Comparison of ENCODE assay signal across 9 cellular contexts in the genomic region with DNA sequence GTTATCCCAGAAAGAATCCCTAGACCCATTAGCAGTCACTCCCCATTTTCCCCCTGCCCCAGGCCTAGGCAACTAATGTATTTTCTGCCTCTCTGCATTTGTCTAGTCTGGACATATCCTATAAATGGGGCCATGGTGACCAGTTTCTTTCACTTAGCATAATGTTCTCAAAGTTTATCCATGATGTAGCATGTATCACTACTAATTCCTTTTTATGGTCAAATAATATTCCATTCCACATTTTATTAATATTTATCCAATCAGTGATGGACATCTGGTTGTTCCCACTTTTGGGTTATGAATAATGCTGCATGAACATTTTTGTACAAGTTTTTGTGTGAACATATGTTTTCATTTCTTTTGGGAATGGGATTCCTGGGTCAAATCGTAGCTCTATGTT. TPM values are rescaled to one million over a fixed set of nuclear protein-coding genes. Genes with fewer than 3 reads are reported as not detected.
DNase-seq lines count a peak whose midpoint lies in the region; ATAC-seq, FAIRE-seq and TF ChIP-seq lines count a peak whose summit lies in the region.
"Had no signal": no experiment of that assay in that cellular context is flagged by ENCODE, and none has a peak within 500 bp of the region (broad histone marks: within the 10 kb centered on the region; RNA-seq: fewer than 3 reads in every experiment).

No MANE protein-coding gene starts in this region.

- 69 to 81% methylated on average over 1 of the region's 1 CpG for WGBS in body of pancreas, 2 donors
- 50% methylated on average over 1 of the region's 1 CpG for WGBS in HepG2 (ENCODE audit: low lambda C conversion rate)

- peaks cover 35% of the 10 kb centered on the region for H3K27me3 Mint-ChIP-seq in activated CD4-positive, alpha-beta T cell treated with anti-CD3 and anti-CD28 coated beads for 36 hours

- POLR2A ChIA-PET in activated CD4-positive, alpha-beta T cell treated with anti-CD3 and anti-CD28 coated beads for 36 hours (lab: Charles Lee) = no interaction called here
- POLR2A ChIA-PET in HepG2 (lab: Yijun Ruan, JAX) = interaction anchor here (0.9 kb wide), 1 partner anchor 65 kb away, joined by 3 read pairs; no protein-coding TSS in a partner anchor

- H3K9me3 ChIP-seq in body of pancreas (no peaks in the 10 kb centered on the region), HepG2 (ENCODE audit: low read length) (no peaks in the 10 kb centered on the region), subcutaneous abdominal adipose tissue (ENCODE audit: control insufficient read depth in 5 of 5, low read length in 5 of 5) (no peaks in the 10 kb centered on the region)

- H3K36me3 ChIP-seq in body of pancreas (replicated peaks in 1 of 2; ENCODE audit: insufficient read depth in 1 of 2, low read depth in 2 of 2) = no peaks in the 10 kb centered on the region
- H3K36me3 ChIP-seq in HepG2 (replicated peaks in 1 of 2; ENCODE audit: control insufficient read depth in 1 of 2, insufficient read depth in 2 of 2, low read length in 2 of 2) = 0 out of 5 replicates have a peak, but pooled peaks cover 0 to 5% of the 10 kb centered on the region in 2 experiments
- H3K36me3 ChIP-seq in subcutaneous abdominal adipose tissue (ENCODE audit: control insufficient read depth in 5 of 5, insufficient read depth in 5 of 5, low read length in 5 of 5) = no peaks in the 10 kb centered on the region

- TF ChIP-seq EP300 in HepG2 (IDR thresholded peaks at IDR 0.05; ENCODE audit: low read depth in 2 of 2, low read length in 2 of 2) = no peak
- no peak for TF ChIP-seq EP300 in HepG2 (CRISPR knock-in tag; IDR thresholded peaks at IDR 0.05; ENCODE audit: borderline replicate concordance)

- no peak overlapping the region for H3K27ac Mint-ChIP-seq in activated CD4-positive, alpha-beta T cell treated with anti-CD3 and anti-CD28 coated beads for 36 hours

- no peak for ATAC-seq in activated CD4-positive, alpha-beta T cell treated with anti-CD3 and anti-CD28 coated beads for 36 hours
- ATAC-seq in body of pancreas = no peak
- no peak for ATAC-seq in HepG2
- no peak for ATAC-seq in GM18909 (IDR thresholded peaks at IDR 0.05; ENCODE audit: poor library complexity, unreplicated experiment)

- no peak overlapping the region for H2AFZ ChIP-seq in HepG2 (ENCODE audit: low read length)

- H4K20me1 ChIP-seq in HepG2 (ENCODE audit: insufficient read depth, low read length) = no peaks in the 10 kb centered on the region; the same call in 1 of the 2 replicates

- H3K4me1 Mint-ChIP-seq in activated CD4-positive, alpha-beta T cell treated with anti-CD3 and anti-CD28 coated beads for 36 hours = peaks cover 9% of the 10 kb centered on the region

- H3K4me3 Mint-ChIP-seq in activated CD4-positive, alpha-beta T cell treated with anti-CD3 and anti-CD28 coated beads for 36 hours = peak overlapping the region; percentile 22

- intact Hi-C loops in activated CD4-positive, alpha-beta T cell treated with anti-CD3 and anti-CD28 coated beads for 36 hours (cut with DNase I, micrococcal nuclease) = loop anchor here (5.0 to 10.0 kb wide), 3 partner anchors 245 to 540 kb away; partner anchors contain the start of gene BTF3 (in 1 of the 2)
- intact Hi-C loops in body of pancreas (cut with DNase I) (no loop called here), HepG2 (cut with micrococcal nuclease; ENCODE audit: unreplicated experiment) (loop anchor here (5.0 kb wide), 1 partner anchor 65 kb away; no protein-coding TSS in a partner anchor)

- peaks cover 19% of the 10 kb centered on the region for H3K4me1 ChIP-seq in body of pancreas
- peaks cover 46% of the 10 kb centered on the region for H3K4me1 ChIP-seq in HepG2 (ENCODE audit: insufficient read depth, low read length)
- H3K4me1 ChIP-seq in subcutaneous abdominal adipose tissue (ENCODE audit: control insufficient read depth in 5 of 5, insufficient read depth in 5 of 5, low read length in 5 of 5) = peaks cover 3 to 35% (median 28%) of the 10 kb centered on the region in 5 donors

- H3K4me2 ChIP-seq in HepG2 (ENCODE audit: low read depth, low read length) = peak overlapping the region; percentile 90

- H3K9me3 Mint-ChIP-seq in activated CD4-positive, alpha-beta T cell treated with anti-CD3 and anti-CD28 coated beads for 36 hours (ENCODE audit: low read depth) = no peaks in the 10 kb centered on the region

- FAIRE-seq in HepG2 (lab: Jason Lieb, UNC) = no peak

- no peak for DNase-seq in activated CD4-positive, alpha-beta T cell treated with anti-CD3 and anti-CD28 coated beads for 36 hours
- DNase-seq in activated CD4-positive, alpha-beta T cell treated with anti-CD3 and anti-CD28 coated beads for 48 hours = no peak
- no peak for DNase-seq in body of pancreas
- DNase-seq in HepG2 (ENCODE audit: low spot score) = no peak
- DNase-seq in GM19238 (ENCODE audit: insufficient read length, low spot score) = no peak
- DNase-seq in NCI-H1105 treated with DMSO at 0.1 percent for 48 hours (lab: John Stamatoyannopoulos, UW) = no peak
- DNase-seq: central memory CD4-positive, alpha-beta T cell had no signal

- CTCF ChIA-PET in activated CD4-positive, alpha-beta T cell treated with anti-CD3 and anti-CD28 coated beads for 36 hours (lab: Charles Lee) = interaction anchor here (1.2 to 2.6 kb wide), 2 partner anchors 13 to 39 kb away, joined by 3 to 13 read pairs; no protein-coding TSS in a partner anchor
- CTCF ChIA-PET in HepG2 (lab: Yijun Ruan, JAX; ENCODE audit: low intra/inter-chr PET ratio, low total read pairs) = no interaction called here

- H3K9ac ChIP-seq in HepG2 (ENCODE audit: insufficient read depth, low read depth, low read length) (peak overlapping the region; percentile 79), subcutaneous abdominal adipose tissue (ENCODE audit: low read length in 5 of 5) (peak overlapping the region; percentile 74 to 89 (median 82))

- H3K27ac ChIP-seq in body of pancreas (peak overlapping the region; percentile 3 to 95 (median 92)), HepG2 (ENCODE audit: extremely low read length, insufficient read depth, low read length) (peak overlapping the region; percentile 89), subcutaneous abdominal adipose tissue (ENCODE audit: low read depth, low read length) (peak overlapping the region; percentile 99)

- no peak for TF ChIP-seq RAD21 in HepG2 (CRISPR knock-in tag; IDR thresholded peaks at IDR 0.05)

- H3K79me2 ChIP-seq in HepG2 (ENCODE audit: insufficient read depth, low read length) = peaks cover 59% of the 10 kb centered on the region

- H3K4me3 ChIP-seq in body of pancreas (peak overlapping the region in 1 of 2 donors; percentile 29), HepG2 (replicated peaks in 1 of 3; ENCODE audit: insufficient read depth in 1 of 3, low read depth in 2 of 3, low read length in 3 of 3) (peak overlapping the region; percentile 65 to 93 (median 86)), subcutaneous abdominal adipose tissue (ENCODE audit: low read depth in 1 of 5, low read length in 5 of 5) (peak overlapping the region; percentile 50 to 92 (median 85))

- TF ChIP-seq POLR2A in body of pancreas (IDR thresholded peaks at IDR 0.05) (no peak), HepG2 (IDR thresholded peaks at IDR 0.05; ENCODE audit: insufficient read depth in 1 of 2, low read depth in 2 of 2, low read length in 2 of 2) (no peak)

- H3K36me3 Mint-ChIP-seq in activated CD4-positive, alpha-beta T cell treated with anti-CD3 and anti-CD28 coated beads for 36 hours (ENCODE audit: low read depth) = no peaks in the 10 kb centered on the region

- TF ChIP-seq CTCF in body of pancreas (IDR thresholded peaks at IDR 0.05) (no peak), HepG2 (CRISPR knock-in tag; IDR thresholded peaks at IDR 0.05) (no peak)

- H3K27me3 ChIP-seq in body of pancreas (no peaks in the 10 kb centered on the region), HepG2 (ENCODE audit: control insufficient read depth in 1 of 2, insufficient read depth in 2 of 2, low read length in 2 of 2) (no peaks in the 10 kb centered on the region; a peak in 1 of 5 replicates), subcutaneous abdominal adipose tissue (ENCODE audit: control insufficient read depth in 5 of 5, insufficient read depth in 4 of 5, low read length in 5 of 5) (no peaks in the 10 kb centered on the region)

- in situ Hi-C loops in HepG2 (cut with HindIII; ENCODE audit: extremely low pct_ligation_motif_present, low pct_unique_long_range_greater_than_20kb) = no loop called here

- BruUV-seq in HepG2 (replicated peaks; lab: Mats Ljungman, UMichigan) = no TSS peak

TF ChIP-seq in HepG2, 621 proteins besides CTCF, POLR2A, EP300 and RAD21 (continues in another document):
- TF ChIP-seq ZNF451 (CRISPR knock-in tag; IDR thresholded peaks at IDR 0.05) (no peak), U2AF2 (IDR thresholded peaks at IDR 0.05; ENCODE audit: low read depth, low read length) (no peak), ATRX (CRISPR knock-in tag; IDR thresholded peaks at IDR 0.05; ENCODE audit: borderline replicate concordance) (no peak), REXO4 (CRISPR knock-in tag; IDR thresholded peaks at IDR 0.05; ENCODE audit: borderline replicate concordance) (no peak), ZFP41 (CRISPR knock-in tag; IDR thresholded peaks at IDR 0.05; ENCODE audit: borderline replicate concordance) (no peak)

RNA-seq across cellular contexts. Expression of gene FCHO2, which starts 1.5 kb away (rescaled TPM):
- 1 to 10 TPM in 1 of 2 experiments, under 1 TPM in 1; 0.86 to 1.3 TPM for total RNA-seq in activated CD4-positive, alpha-beta T cell treated with anti-CD3 and anti-CD28 coated beads for 36 hours
- total RNA-seq in body of pancreas (10 to 100 TPM in 1 of 2 donors, 1 to 10 TPM in 1; 5.9 to 18.2 TPM), HepG2 (2016; rRNA removed; fragmentation: Illumina TruSeq; extraction: Trizol) (11.6 and 12.7 TPM in 2 replicates)
- 38.2 and 40.3 TPM in 2 replicates for total RNA-seq in HepG2 (2016; cell fraction: cytosol; rRNA removed; fragmentation: Illumina TruSeq; extraction: Trizol; ENCODE audit: low read depth)
- total RNA-seq in HepG2 (2016; cell fraction: insoluble cytoplasmic fraction; rRNA removed; fragmentation: Illumina TruSeq; extraction: Trizol) = 13.6 and 14.0 TPM in 2 replicates
- 12.5 and 14.6 TPM in 2 replicates for total RNA-seq in HepG2 (2016; cell fraction: membrane; rRNA removed; fragmentation: Illumina TruSeq; extraction: Trizol)
- 17.1 and 19.1 TPM in 2 replicates for total RNA-seq in HepG2 (2016; cell fraction: nucleus; rRNA removed; fragmentation: Illumina TruSeq; extraction: Trizol)
- polyA plus RNA-seq in HepG2 (2011; rRNA removed) = 17.3 and 20.0 TPM in 2 replicates
- 5.5 and 6.6 TPM in 2 replicates for polyA plus RNA-seq in HepG2 (2011; cell fraction: cytosol; rRNA removed)
- polyA plus RNA-seq in HepG2 (2011; cell fraction: nucleus; rRNA removed) = 23.4 and 31.0 TPM in 2 replicates
- polyA plus RNA-seq in HepG2 (2012) = 10.4 and 12.3 TPM in 2 replicates
- polyA plus RNA-seq in HepG2 (2016; cell fraction: cytosol; fragmentation: Illumina TruSeq; extraction: Trizol; ENCODE audit: low read depth) = 0.17 and 0.26 TPM in 2 replicates
- 9.0 and 9.1 TPM in 2 replicates for polyA plus RNA-seq in HepG2 (2016; cell fraction: insoluble cytoplasmic fraction; fragmentation: Illumina TruSeq; extraction: Trizol; ENCODE audit: low read depth)
- polyA plus RNA-seq in HepG2 (2016; cell fraction: membrane; fragmentation: Illumina TruSeq; extraction: Trizol; ENCODE audit: low read depth) = 1.0 and 1.1 TPM in 2 replicates
- 19.6 and 20.8 TPM in 2 replicates for polyA plus RNA-seq in HepG2 (2016; cell fraction: nucleus; fragmentation: Illumina TruSeq; extraction: Trizol; ENCODE audit: insufficient read depth, low read depth)
- 34.1 and 39.4 TPM in 2 replicates for polyA minus RNA-seq in HepG2 (2011; rRNA and poly(A)+ RNA removed; ENCODE audit: low replicate concordance)
- polyA minus RNA-seq in HepG2 (2011; cell fraction: cytosol; rRNA and poly(A)+ RNA removed) = 18.6 and 20.4 TPM in 2 replicates
- polyA minus RNA-seq in HepG2 (2011; cell fraction: nucleus; rRNA and poly(A)+ RNA removed) = 29.0 and 35.4 TPM in 2 replicates
